1 cellular context compared by ENCODE assay signal in the genomic region with DNA sequence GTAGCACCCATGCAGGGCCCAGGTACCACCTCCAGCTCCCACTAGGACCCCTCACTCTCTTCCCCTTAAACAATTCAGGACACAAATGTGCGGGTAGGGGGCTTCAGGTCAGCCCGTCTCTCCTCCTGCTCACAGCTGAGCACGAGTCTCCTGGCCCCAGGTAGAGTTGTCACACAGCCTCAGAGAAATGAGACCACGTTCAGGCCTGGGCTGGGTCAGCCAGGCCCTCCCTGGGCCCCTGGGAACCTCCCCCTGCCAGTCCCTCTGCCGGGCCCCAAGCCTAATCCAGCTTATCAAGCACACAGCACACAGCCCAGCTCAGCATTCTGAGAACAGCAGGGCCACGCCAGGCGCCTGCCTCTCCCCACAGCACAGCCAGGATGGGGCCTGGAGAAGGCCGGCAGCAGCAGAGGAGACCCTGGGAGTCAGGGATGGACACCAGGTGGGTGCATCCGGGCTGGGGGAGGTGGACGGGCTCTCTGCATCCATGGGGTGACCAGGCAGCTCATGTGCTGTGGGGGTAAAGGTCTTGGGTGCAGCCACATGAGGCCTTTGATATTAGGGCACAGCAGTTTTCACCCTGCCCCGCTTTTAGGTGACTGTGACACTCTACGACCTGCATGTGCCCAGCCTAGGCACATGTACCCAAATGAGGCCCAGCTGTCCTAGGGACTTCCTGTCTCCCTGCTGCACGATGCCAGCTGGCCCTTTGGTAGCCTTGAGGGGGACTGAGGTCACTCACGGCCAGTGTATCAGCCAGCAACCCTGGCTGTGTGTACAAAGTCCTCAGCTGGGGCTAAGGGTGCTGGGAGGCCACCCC.
TF ChIP-seq lines count a peak whose summit lies in the region.

No MANE protein-coding gene starts in this region.

TF ChIP-seq in HEK293, 187 proteins besides CTCF, POLR2A, EP300 and RAD21 (continued from another document):
- TF ChIP-seq, protein P1, sequence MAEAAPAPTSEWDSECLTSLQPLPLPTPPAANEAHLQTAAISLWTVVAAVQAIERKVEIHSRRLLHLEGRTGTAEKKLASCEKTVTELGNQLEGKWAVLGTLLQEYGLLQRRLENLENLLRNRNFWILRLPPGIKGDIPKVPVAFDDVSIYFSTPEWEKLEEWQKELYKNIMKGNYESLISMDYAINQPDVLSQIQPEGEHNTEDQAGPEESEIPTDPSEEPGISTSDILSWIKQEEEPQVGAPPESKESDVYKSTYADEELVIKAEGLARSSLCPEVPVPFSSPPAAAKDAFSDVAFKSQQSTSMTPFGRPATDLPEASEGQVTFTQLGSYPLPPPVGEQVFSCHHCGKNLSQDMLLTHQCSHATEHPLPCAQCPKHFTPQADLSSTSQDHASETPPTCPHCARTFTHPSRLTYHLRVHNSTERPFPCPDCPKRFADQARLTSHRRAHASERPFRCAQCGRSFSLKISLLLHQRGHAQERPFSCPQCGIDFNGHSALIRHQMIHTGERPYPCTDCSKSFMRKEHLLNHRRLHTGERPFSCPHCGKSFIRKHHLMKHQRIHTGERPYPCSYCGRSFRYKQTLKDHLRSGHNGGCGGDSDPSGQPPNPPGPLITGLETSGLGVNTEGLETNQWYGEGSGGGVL (tag by site-specific recombination; IDR thresholded peaks at IDR 0.05): peak; percentile 29; the same call in 1 of the 2 replicates
- TF ChIP-seq ZNF239 (tag by site-specific recombination; IDR thresholded peaks at IDR 0.05) (no peak), ZBTB17 (tag by site-specific recombination; IDR thresholded peaks at IDR 0.05) (0 out of 2 replicates have a peak, but pooled peaks have one; percentile 15), ZBTB20 (tag by site-specific recombination; IDR thresholded peaks at IDR 0.05) (peak; percentile 37; the same call in 1 of the 2 replicates), ZNF341 (tag by site-specific recombination; IDR thresholded peaks at IDR 0.05; ENCODE audit: low read depth) (peak; percentile 45; the same call in 1 of the 2 replicates)
